ENCODE assay signal across 8 cellular contexts in genomic region chr2:96304606-96305005, GRCh38. TPM values are rescaled to one million over a fixed set of nuclear protein-coding genes. Genes with fewer than 3 reads are reported as not detected.
DNase-seq lines count a peak whose midpoint lies in the region; ATAC-seq and TF ChIP-seq lines count a peak whose summit lies in the region.

No MANE protein-coding gene starts in this region.

- H2BK120ac ChIP-seq in neuronal stem cell (ENCODE audit: low read depth, low read length): no peak overlapping the region

- no peak for ATAC-seq in CD4-positive, alpha-beta T cell (ENCODE audit: poor library complexity)

- no peak overlapping the region for H3K14ac ChIP-seq in neuronal stem cell (ENCODE audit: low read length)

- H3F3A ChIP-seq in OCI-LY1 (ENCODE audit: insufficient read depth, low read length): no peaks in the 10 kb centered on the region

- H3K4me3 Mint-ChIP-seq in CD4-positive, alpha-beta T cell: peak overlapping the region; percentile 94

- H3K9ac ChIP-seq in OCI-LY1 (ENCODE audit: low read length): peak overlapping the region; percentile 99
- peak overlapping the region; percentile 93 for H3K9ac ChIP-seq in endocrine pancreas (ENCODE audit: control insufficient read depth, insufficient read depth, low read length)
- H3K9ac ChIP-seq in neuronal stem cell (ENCODE audit: low read depth, low read length, poor library complexity): no peak overlapping the region

- H2AK5ac ChIP-seq in neuronal stem cell (ENCODE audit: low read depth, low read length): no peak overlapping the region

- H3K4me1 ChIP-seq in OCI-LY1 (ENCODE audit: insufficient read depth, low read length, severe bottlenecking): peaks cover 26% of the 10 kb centered on the region
- H3K4me1 ChIP-seq in endocrine pancreas (ENCODE audit: control insufficient read depth, insufficient read depth, low read length): peaks cover 9% of the 10 kb centered on the region
- peaks cover 5 to 12% of the 10 kb centered on the region in 2 donors for H3K4me1 ChIP-seq in neuronal stem cell (ENCODE audit: control insufficient read depth in 2 of 2, insufficient read depth in 1 of 2, low read depth in 1 of 2, low read length in 2 of 2)

- no peaks in the 10 kb centered on the region for H3K9me3 Mint-ChIP-seq in CD4-positive, alpha-beta T cell

- no peak for DNase-seq in CD4-positive, alpha-beta T cell
- DNase-seq in neuronal stem cell (ENCODE audit: low spot score) (no peak), GM13976 (ENCODE audit: low spot score) (no peak), HT-29 (ENCODE audit: low spot score) (no peak), NCI-H1417 treated with DMSO at 0.1 percent for 48 hours (lab: John Stamatoyannopoulos, UW) (no peak), A172 (ENCODE audit: low spot score) (no peak)

- H3K23ac ChIP-seq in neuronal stem cell (ENCODE audit: low read depth, low read length, poor library complexity): no peak overlapping the region

- intact Hi-C loops in CD4-positive, alpha-beta T cell (cut with DNase I, micrococcal nuclease): loop anchor here (1.0 to 5.0 kb wide), 9 partner anchors 17 to 234 kb away; partner anchors contain the start of genes CIAO1 (in 2 of the 2) and ARID5A (in 1 of the 2)

- no peak overlapping the region for H4K8ac ChIP-seq in neuronal stem cell (ENCODE audit: low read depth, low read length)

- peak overlapping the region; percentile 97 for H3K27ac ChIP-seq in CD4-positive, alpha-beta T cell (ENCODE audit: low read depth, low read length)
- H3K27ac ChIP-seq in OCI-LY1 (ENCODE audit: low read depth, low read length, poor library complexity, severe bottlenecking) (peak overlapping the region; percentile 78), neuronal stem cell (replicated peaks; ENCODE audit: low read length) (no peak overlapping the region)

- H4K91ac ChIP-seq in neuronal stem cell (ENCODE audit: low read depth, low read length, poor library complexity): no peak overlapping the region

- H3K36me3 Mint-ChIP-seq in CD4-positive, alpha-beta T cell (ENCODE audit: low read depth): peaks cover 65% of the 10 kb centered on the region

- POLR2A ChIA-PET in CD4-positive, alpha-beta T cell (lab: Charles Lee): interaction anchor here (0.9 to 4.2 kb wide), 12 partner anchors 9 to 658 kb away, joined by 3 to 59 read pairs (median 8); partner anchors contain the start of genes ITPRIPL1, NCAPH and STARD7

- H3K4me2 ChIP-seq in OCI-LY1 (ENCODE audit: low read length) (peak overlapping the region; percentile 96), neuronal stem cell (ENCODE audit: insufficient read depth, low read length, poor library complexity, severe bottlenecking) (peak overlapping the region; percentile 72)

- peak overlapping the region; percentile 97 for H3K27ac Mint-ChIP-seq in CD4-positive, alpha-beta T cell

- H3K9me2 ChIP-seq in OCI-LY1 (ENCODE audit: low read depth, low read length): no peaks in the 10 kb centered on the region

- H2BK5ac ChIP-seq in neuronal stem cell (ENCODE audit: low read length): no peak overlapping the region

- H3K79me2 ChIP-seq in OCI-LY1 (ENCODE audit: insufficient read depth, low read length): peaks cover 13% of the 10 kb centered on the region

- H2AFZ ChIP-seq in OCI-LY1 (ENCODE audit: low read length) (no peak overlapping the region), neuronal stem cell (ENCODE audit: low read length) (no peak overlapping the region)

- peaks cover 60% of the 10 kb centered on the region for H3K4me1 Mint-ChIP-seq in CD4-positive, alpha-beta T cell (ENCODE audit: low read depth)

- H3K36me3 ChIP-seq in OCI-LY1 (ENCODE audit: insufficient read depth, low read length) (peaks cover 50% of the 10 kb centered on the region), endocrine pancreas (ENCODE audit: control insufficient read depth, insufficient read depth, low read length) (no peaks in the 10 kb centered on the region), neuronal stem cell (replicated peaks in 1 of 2; ENCODE audit: control insufficient read depth in 2 of 2, insufficient read depth in 2 of 2, low read length in 2 of 2) (peaks cover 29 to 49% of the 10 kb centered on the region in 2 donors)

- H3K27me3 ChIP-seq in CD4-positive, alpha-beta T cell (ENCODE audit: control insufficient read depth, insufficient read depth, low read length): no peaks in the 10 kb centered on the region
- H3K27me3 ChIP-seq in OCI-LY1 (ENCODE audit: insufficient read depth, low read length): no peaks in the 10 kb centered on the region
- H3K27me3 ChIP-seq in endocrine pancreas (ENCODE audit: control insufficient read depth, insufficient read depth, low read length): no peaks in the 10 kb centered on the region
- H3K27me3 ChIP-seq in neuronal stem cell (ENCODE audit: control insufficient read depth in 3 of 3, insufficient read depth in 3 of 3, low read depth in 1 of 3, low read length in 3 of 3): no peaks in the 10 kb centered on the region

- no peaks in the 10 kb centered on the region for H4K20me1 ChIP-seq in OCI-LY1 (ENCODE audit: insufficient read depth, low read length)

- no CpG with 5 or more reads among the region's 11 CpGs for WGBS in neuronal stem cell (ENCODE audit: extremely low coverage in 2 of 2, insufficient read length in 2 of 2, insufficient replicate concordance in 1 of 2), 2 donors

- TF ChIP-seq CTCF in CD4-positive, alpha-beta T cell (IDR thresholded peaks at IDR 0.05): no peak
- TF ChIP-seq CTCF in OCI-LY1 (IDR thresholded peaks at IDR 0.05; ENCODE audit: low read length) (no peak), GM13976 (IDR thresholded peaks at IDR 0.05; ENCODE audit: borderline replicate concordance, control extremely low read depth, extremely low read depth, insufficient read depth, missing control alignments) (no peak)

- H2BK15ac ChIP-seq in neuronal stem cell (ENCODE audit: low read length): no peak overlapping the region

- no peak overlapping the region for H3K4ac ChIP-seq in neuronal stem cell (ENCODE audit: low read length)

- in situ Hi-C loops in GM13976 (cut with MboI; ENCODE audit: low sequenced_read_pairs, unreplicated experiment): no loop called here

- H3K9me3 ChIP-seq in CD4-positive, alpha-beta T cell (ENCODE audit: control insufficient read depth, low read length): no peaks in the 10 kb centered on the region
- H3K9me3 ChIP-seq in OCI-LY1 (ENCODE audit: low read length) (no peaks in the 10 kb centered on the region), endocrine pancreas (ENCODE audit: control insufficient read depth, low read length) (no peaks in the 10 kb centered on the region), neuronal stem cell (replicated peaks in 1 of 2; ENCODE audit: control insufficient read depth in 2 of 2, insufficient read depth in 1 of 2, low read depth in 1 of 2, low read length in 2 of 2) (no peaks in the 10 kb centered on the region)

- CTCF ChIA-PET in CD4-positive, alpha-beta T cell (lab: Charles Lee): interaction anchor here (1.0 to 1.9 kb wide), 6 partner anchors 10 to 103 kb away, joined by 3 to 9 read pairs (median 6); partner anchors contain the start of gene NCAPH

- H3K27me3 Mint-ChIP-seq in CD4-positive, alpha-beta T cell: no peaks in the 10 kb centered on the region

- H3K4me3 ChIP-seq in OCI-LY1 (ENCODE audit: low read depth, low read length, poor library complexity, severe bottlenecking): peak overlapping the region; percentile 94
- H3K4me3 ChIP-seq in endocrine pancreas (ENCODE audit: control insufficient read depth, insufficient read depth, low read length): peak overlapping the region; percentile 87
- peak overlapping the region; percentile 77 to 93 for H3K4me3 ChIP-seq in neuronal stem cell (ENCODE audit: low read length in 2 of 2)

- H3K18ac ChIP-seq in neuronal stem cell (ENCODE audit: low read length): no peak overlapping the region

- H2BK12ac ChIP-seq in neuronal stem cell (ENCODE audit: low read length): no peak overlapping the region

- peaks cover 2% of the 10 kb centered on the region for H3K79me1 ChIP-seq in neuronal stem cell (ENCODE audit: low read depth, low read length)

RNA-seq across cellular contexts. Expression of gene SNRNP200, which starts 0.7 kb away (rescaled TPM):
- 100 to 1,000 TPM; 274 to 297 TPM for total RNA-seq in CD4-positive, alpha-beta T cell
- polyA plus RNA-seq in neuronal stem cell (2013, experiment 1 of 2): 80.4 TPM
- polyA plus RNA-seq in neuronal stem cell (2013, experiment 2 of 2): 79.4 TPM
- 82.2 and 86.3 TPM in 2 replicates for total RNA-seq in HT-29 (2014; rRNA removed; shearing (Covaris generic))
- 33.0 and 38.5 TPM in 2 replicates for total RNA-seq in A172 (2014; rRNA removed; shearing (Covaris generic))

RNA-seq across cellular contexts. Expression of gene ITPRIPL1, which starts 20.5 kb away (rescaled TPM):
- total RNA-seq in CD4-positive, alpha-beta T cell: 1 to 10 TPM; 5.1 to 5.7 TPM
- 4.8 TPM for polyA plus RNA-seq in neuronal stem cell (2013, experiment 1 of 2)
- polyA plus RNA-seq in neuronal stem cell (2013, experiment 2 of 2): 4.3 TPM
- not detected in 2 replicates for total RNA-seq in HT-29 (2014; rRNA removed; shearing (Covaris generic))
- total RNA-seq in A172 (2014; rRNA removed; shearing (Covaris generic)): not detected in 2 replicates

RNA-seq across cellular contexts. Expression of gene NCAPH, which starts 31.0 kb away (rescaled TPM):
- 1 to 10 TPM; 3.0 to 3.1 TPM for total RNA-seq in CD4-positive, alpha-beta T cell
- 46.7 TPM for polyA plus RNA-seq in neuronal stem cell (2013, experiment 1 of 2)
- polyA plus RNA-seq in neuronal stem cell (2013, experiment 2 of 2): 46.2 TPM
- 24.5 and 28.6 TPM in 2 replicates for total RNA-seq in HT-29 (2014; rRNA removed; shearing (Covaris generic))
- total RNA-seq in A172 (2014; rRNA removed; shearing (Covaris generic)): 48.4 and 56.8 TPM in 2 replicates

RNA-seq across cellular contexts. Expression of gene CIAO1, which starts 38.6 kb away (rescaled TPM):
- 10 to 100 TPM; 55.4 to 55.6 TPM for total RNA-seq in CD4-positive, alpha-beta T cell
- 40.0 TPM for polyA plus RNA-seq in neuronal stem cell (2013, experiment 1 of 2)
- 40.3 TPM for polyA plus RNA-seq in neuronal stem cell (2013, experiment 2 of 2)
- total RNA-seq in HT-29 (2014; rRNA removed; shearing (Covaris generic)): 169 and 197 TPM in 2 replicates
- 118 and 119 TPM in 2 replicates for total RNA-seq in A172 (2014; rRNA removed; shearing (Covaris generic))

RNA-seq across cellular contexts. Expression of gene TMEM127, which starts 38.8 kb away (rescaled TPM):
- total RNA-seq in CD4-positive, alpha-beta T cell: 10 to 100 TPM; 34.2 to 36.0 TPM
- polyA plus RNA-seq in neuronal stem cell (2013, experiment 1 of 2): 17.8 TPM
- 17.4 TPM for polyA plus RNA-seq in neuronal stem cell (2013, experiment 2 of 2)
- total RNA-seq in HT-29 (2014; rRNA removed; shearing (Covaris generic)): 26.2 and 33.1 TPM in 2 replicates
- total RNA-seq in A172 (2014; rRNA removed; shearing (Covaris generic)): 35.0 and 37.8 TPM in 2 replicates
